In the genomic region with DNA sequence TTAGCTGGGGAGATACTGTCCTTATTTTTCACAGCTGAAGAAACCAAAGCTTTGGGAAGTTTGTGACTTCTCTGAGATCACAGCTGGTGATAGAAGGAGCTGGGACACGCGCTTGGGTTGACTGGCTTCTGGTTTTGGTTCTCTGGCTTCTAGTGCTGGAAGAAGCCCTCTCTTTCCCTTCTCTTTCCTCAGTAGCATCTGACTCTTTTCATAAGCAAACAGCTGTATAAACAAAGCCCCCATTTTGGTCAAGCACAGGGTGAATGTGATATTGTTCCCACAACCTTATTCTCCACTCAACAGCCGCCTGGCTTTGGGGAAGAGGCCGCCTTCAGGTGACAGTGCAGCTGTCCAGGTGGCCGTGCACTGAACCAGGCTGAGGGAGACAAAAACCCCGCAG, we compare ENCODE assay signal across 11 cellular contexts. TPM values are rescaled to one million over a fixed set of nuclear protein-coding genes. Genes with fewer than 3 reads are reported as not detected.
DNase-seq lines count a peak whose midpoint lies in the region; ATAC-seq and TF ChIP-seq lines count a peak whose summit lies in the region.
"Had no signal": no experiment of that assay in that cellular context is flagged by ENCODE, and none has a peak within 500 bp of the region (broad histone marks: within the 10 kb centered on the region; RNA-seq: fewer than 3 reads in every experiment).

No MANE protein-coding gene starts in this region.

- H3K27me3 Mint-ChIP-seq in activated T-helper 17 cell treated with anti-CD3 and anti-CD28 coated beads, Interleukin-2, amount 50 U/mL, for 72 hours: no peaks in the 10 kb centered on the region

- H3K27ac ChIP-seq in SJCRH30 (peak overlapping the region; percentile 90), layer of hippocampus (ENCODE audit: low read depth, low read length) (peak overlapping the region; percentile 84), skin epidermis (peak overlapping the region in 12 of 21 experiments; percentile 1 to 78 (median 45))

- no peaks in the 10 kb centered on the region; the same call in 1 of the 2 replicates for H3K36me3 ChIP-seq in SJCRH30

- H3K9me3 ChIP-seq in SJCRH30 (replicated peaks): no peaks in the 10 kb centered on the region

- H3K4me1 Mint-ChIP-seq in activated T-helper 17 cell treated with anti-CD3 and anti-CD28 coated beads, Interleukin-2, amount 50 U/mL, for 72 hours: no peaks in the 10 kb centered on the region

- H3K4me3 ChIP-seq in SJCRH30: peak overlapping the region; percentile 27
- H3K4me3 ChIP-seq in skin epidermis: no peak overlapping the region
- H3K4me3 ChIP-seq: PC-9 had no signal

- DNase-seq in NCI-H1930 (lab: John Stamatoyannopoulos, UW) (peak; percentile 3 to 5), SJCRH30 (peak; percentile 59 to 86), GM10266 (ENCODE audit: extremely low spot score) (no peak), SK-N-DZ (ENCODE audit: low spot score) (no peak)
- DNase-seq: stimulated activated CD4-positive, alpha-beta T cell treated with anti-CD3 and anti-CD28 coated beads, Interleukin-4, amount 100 ng/mL, for 24 hours had no signal

- H3K27ac Mint-ChIP-seq in activated T-helper 17 cell treated with anti-CD3 and anti-CD28 coated beads, Interleukin-2, amount 50 U/mL, for 72 hours: no peak overlapping the region

- peaks cover 29% of the 10 kb centered on the region for H3K4me1 ChIP-seq in SJCRH30

- ATAC-seq in HG03469 (IDR thresholded peaks at IDR 0.05; ENCODE audit: unreplicated experiment): no peak
- ATAC-seq in activated T-helper 17 cell treated with anti-CD3 and anti-CD28 coated beads, Interleukin-2, amount 50 U/mL, for 72 hours (replicated peaks): no peak
- ATAC-seq: activated naive CD4-positive, alpha-beta T cell treated with anti-CD3 and anti-CD28 coated beads, Interleukin-2, amount 50 U/mL, for 72 hours had no signal

- no peak overlapping the region for H3K4me3 Mint-ChIP-seq in activated T-helper 17 cell treated with anti-CD3 and anti-CD28 coated beads, Interleukin-2, amount 50 U/mL, for 72 hours

- H3K9me3 Mint-ChIP-seq in activated T-helper 17 cell treated with anti-CD3 and anti-CD28 coated beads, Interleukin-2, amount 50 U/mL, for 72 hours: no peaks in the 10 kb centered on the region
- H3K9me3 Mint-ChIP-seq: activated naive CD4-positive, alpha-beta T cell treated with anti-CD3 and anti-CD28 coated beads, Interleukin-2, amount 50 U/mL, for 72 hours had no signal

- H3K27me3 ChIP-seq in SJCRH30 (no peaks in the 10 kb centered on the region), layer of hippocampus (ENCODE audit: control insufficient read depth, insufficient read depth, low read length) (no peaks in the 10 kb centered on the region)

- peaks cover 27% of the 10 kb centered on the region for H3K36me3 Mint-ChIP-seq in activated T-helper 17 cell treated with anti-CD3 and anti-CD28 coated beads, Interleukin-2, amount 50 U/mL, for 72 hours (ENCODE audit: low read depth)
- H3K36me3 Mint-ChIP-seq: activated naive CD4-positive, alpha-beta T cell treated with anti-CD3 and anti-CD28 coated beads, Interleukin-2, amount 50 U/mL, for 72 hours had no signal

- no peak for TF ChIP-seq CTCF in GM10266 (IDR thresholded peaks at IDR 0.05; ENCODE audit: control insufficient read depth, insufficient read depth, low read depth, missing control alignments)

RNA-seq across cellular contexts. Expression of gene PPP2R1B, which starts 36.7 kb away (rescaled TPM):
- total RNA-seq in SJCRH30 (2014; rRNA removed; shearing (Covaris generic)): 29.8 and 35.4 TPM in 2 replicates
- 10 to 100 TPM; 46.9 to 72.6 TPM for total RNA-seq in activated T-helper 17 cell treated with anti-CD3 and anti-CD28 coated beads, Interleukin-2, amount 50 U/mL, for 72 hours
- polyA plus RNA-seq in SK-N-DZ (2014; cell fraction: cytosol; rRNA removed): 11.6 and 14.5 TPM in 2 replicates
- 4.6 and 8.0 TPM in 2 replicates for polyA plus RNA-seq in SK-N-DZ (2014; cell fraction: nucleus; rRNA removed)

Comparison
In these comparisons a context has a peak if more than half of its experiments do, and no peak if none do; other contexts are left out.
1. DNase-seq: peak in NCI-H1930 (2 of 2) and SJCRH30 (2 of 2); none in GM10266 (single experiment) and SK-N-DZ (single experiment).
2. Peak in every context shown above with its lines, with median percentiles within 50 percentile points of each other: H3K27ac ChIP-seq.